Comparison of ENCODE assay signal across 1 cellular context in the genomic region with DNA sequence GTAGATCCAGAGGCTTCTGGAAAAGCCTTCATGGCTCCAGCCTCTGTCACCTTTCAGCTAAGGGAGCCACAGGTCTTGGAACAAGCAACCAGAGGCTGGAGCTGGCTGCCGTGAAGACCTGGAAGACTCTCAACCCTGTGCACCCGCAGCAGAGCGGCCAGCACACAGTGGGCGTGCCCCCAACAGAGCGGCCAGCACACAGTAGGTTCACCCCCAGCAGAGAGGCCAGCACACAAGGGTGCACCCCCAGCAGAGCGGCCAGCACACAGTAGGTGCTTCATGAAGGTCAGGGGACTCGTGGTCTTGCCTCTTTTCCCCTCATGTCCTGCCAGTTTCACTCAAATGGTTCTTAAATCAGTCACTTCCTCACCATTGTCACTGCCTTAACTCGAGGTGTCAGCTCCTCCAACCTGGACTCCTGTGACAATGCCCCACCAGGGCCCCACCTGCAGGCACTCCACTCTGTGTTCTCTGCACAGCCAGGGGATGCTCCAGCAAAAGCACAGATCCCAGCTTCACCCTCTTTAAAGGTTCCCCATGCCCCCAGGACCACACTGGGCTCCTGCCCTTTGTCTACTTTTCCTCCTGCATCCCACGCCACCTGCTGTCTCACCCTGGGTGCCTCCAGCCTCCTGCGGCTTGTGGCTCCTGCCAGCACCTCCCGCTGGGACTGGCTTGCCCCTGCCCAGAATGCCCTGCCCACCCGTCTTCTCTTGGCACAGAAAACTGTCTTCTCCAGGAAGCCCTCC.
TF ChIP-seq lines count a peak whose summit lies in the region.

No MANE protein-coding gene starts in this region.

TF ChIP-seq in HEK293, 187 proteins besides CTCF, POLR2A, EP300 and RAD21 (continued from another document):
- peak; percentile 64; the same call in 1 of the 2 replicates for TF ChIP-seq ZIC2 (tag by site-specific recombination; IDR thresholded peaks at IDR 0.05)
- TF ChIP-seq, protein P1, sequence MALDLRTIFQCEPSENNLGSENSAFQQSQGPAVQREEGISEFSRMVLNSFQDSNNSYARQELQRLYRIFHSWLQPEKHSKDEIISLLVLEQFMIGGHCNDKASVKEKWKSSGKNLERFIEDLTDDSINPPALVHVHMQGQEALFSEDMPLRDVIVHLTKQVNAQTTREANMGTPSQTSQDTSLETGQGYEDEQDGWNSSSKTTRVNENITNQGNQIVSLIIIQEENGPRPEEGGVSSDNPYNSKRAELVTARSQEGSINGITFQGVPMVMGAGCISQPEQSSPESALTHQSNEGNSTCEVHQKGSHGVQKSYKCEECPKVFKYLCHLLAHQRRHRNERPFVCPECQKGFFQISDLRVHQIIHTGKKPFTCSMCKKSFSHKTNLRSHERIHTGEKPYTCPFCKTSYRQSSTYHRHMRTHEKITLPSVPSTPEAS (tag by site-specific recombination; IDR thresholded peaks at IDR 0.05), result no peak
